Comparison of ENCODE assay signal across 13 cellular contexts in the genomic region with DNA sequence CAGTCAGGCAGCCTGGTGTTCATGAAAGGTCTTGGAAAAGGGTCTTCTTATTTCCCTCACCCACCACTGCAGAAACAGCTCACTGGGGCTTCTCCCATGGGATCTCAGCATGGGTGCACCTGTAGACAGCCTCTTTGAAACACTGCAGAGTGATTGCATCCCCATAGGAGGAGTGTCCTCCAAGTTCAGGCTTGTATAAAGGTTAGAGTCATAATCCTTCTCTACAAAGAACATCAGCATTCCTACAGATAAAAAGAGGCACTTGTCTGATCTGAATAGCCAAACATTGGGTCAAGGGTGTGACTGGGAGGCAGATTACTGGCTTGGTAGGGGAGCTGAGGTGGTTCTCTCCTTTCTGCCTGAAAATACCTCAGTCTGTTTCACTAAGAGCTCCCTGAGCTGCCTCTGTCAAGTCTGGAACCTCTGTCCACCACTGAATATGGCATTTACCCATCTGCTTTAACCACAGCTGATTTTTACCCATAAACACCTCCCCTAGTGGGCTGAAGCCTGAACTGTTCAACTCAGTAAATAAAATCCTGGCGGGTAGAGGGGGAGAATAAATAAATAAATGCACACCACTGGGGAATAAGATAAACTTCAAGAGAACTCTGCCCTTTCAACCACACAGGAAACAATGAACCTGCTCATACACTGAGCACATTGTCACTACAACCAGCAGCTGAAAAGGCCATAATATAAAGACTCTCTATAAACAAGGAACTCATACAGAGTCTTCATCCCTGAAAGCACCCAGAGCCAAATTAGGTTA.
A peak's percentile ranks its signal among the peaks of the same experiment; 100 is the strongest.
DNase-seq lines count a peak whose midpoint lies in the region; ATAC-seq, FAIRE-seq and TF ChIP-seq lines count a peak whose summit lies in the region.
"Had no signal": no experiment of that assay in that cellular context is flagged by ENCODE, and none has a peak within 500 bp of the region (broad histone marks: within the 10 kb centered on the region; RNA-seq: fewer than 3 reads in every experiment).

No MANE protein-coding gene starts in this region.

- H3K4me3 Mint-ChIP-seq in neural crest cell: no peak overlapping the region
- H3K4me3 Mint-ChIP-seq: activated T-cell treated with anti-CD3 and anti-CD28 coated beads, Interleukin-2, amount 50 U/mL, for 72 hours had no signal

- H3K27me3 ChIP-seq in bronchial epithelial cell (ENCODE audit: control insufficient read depth, insufficient read depth, low read length): no peaks in the 10 kb centered on the region
- H3K27me3 ChIP-seq: SJCRH30, testis had no signal

- peak; percentile 90 for FAIRE-seq in bronchial epithelial cell (lab: Jason Lieb, UNC)

- H3K9me3 Mint-ChIP-seq in neural crest cell: peaks cover 9% of the 10 kb centered on the region

- H3K36me3 ChIP-seq in bronchial epithelial cell (ENCODE audit: control insufficient read depth, insufficient read depth, low read length): no peaks in the 10 kb centered on the region
- H3K36me3 ChIP-seq: SJCRH30 had no signal

- H3K36me3 Mint-ChIP-seq in neural crest cell (ENCODE audit: low read depth): peaks cover 2% of the 10 kb centered on the region

- DNase-seq in DMS53 (lab: John Stamatoyannopoulos, UW): peak; percentile 45
- DNase-seq in DMS53 treated with DMSO at 0.1 percent for 48 hours (lab: John Stamatoyannopoulos, UW; ENCODE audit: unreplicated experiment): no peak
- DNase-seq in bronchial epithelial cell (ENCODE audit: low read depth): peak; percentile 73
- DNase-seq in neural crest cell (ENCODE audit: low read depth, low spot score): no peak
- no peak for DNase-seq in NCI-H510A treated with DMSO at 0.1 percent for 48 hours (lab: John Stamatoyannopoulos, UW)
- no peak for DNase-seq in nucleus accumbens (lab: John Stamatoyannopoulos, UW)
- DNase-seq in posterior cingulate gyrus: no peak
- DNase-seq: activated T-cell treated with anti-CD3 and anti-CD28 coated beads, Interleukin-2, amount 50 U/mL, for 72 hours; KG1; testis had no signal

- peak; percentile 12 for TF ChIP-seq CTCF in bronchial epithelial cell (IDR thresholded peaks at IDR 0.05; ENCODE audit: insufficient read depth, low read length, severe bottlenecking)
- TF ChIP-seq CTCF in neural crest cell (conservative IDR thresholded peaks at IDR 0.05): peak; percentile 28

- peaks cover 6% of the 10 kb centered on the region for H3K4me1 Mint-ChIP-seq in neural crest cell

- peak; percentile 52 for ATAC-seq in HG03354 (IDR thresholded peaks at IDR 0.05; ENCODE audit: poor library complexity, severe bottlenecking, unreplicated experiment)
- ATAC-seq: activated CD4-positive, CD25-positive, alpha-beta regulatory T cell treated with anti-CD3 and anti-CD28 coated beads, Interleukin-2, amount 50 U/mL, for 24 hours; activated T-cell treated with anti-CD3 and anti-CD28 coated beads, Interleukin-2, amount 50 U/mL, for 72 hours had no signal

- H3K27ac Mint-ChIP-seq in neural crest cell (ENCODE audit: unreplicated experiment): no peak overlapping the region
- H3K27ac Mint-ChIP-seq: activated T-cell treated with anti-CD3 and anti-CD28 coated beads, Interleukin-2, amount 50 U/mL, for 72 hours had no signal

- intact Hi-C loops in posterior cingulate gyrus (cut with DNase I): no loop called here

- no peak overlapping the region for H3K4me3 ChIP-seq in bronchial epithelial cell (ENCODE audit: low read depth, low read length)
- H3K4me3 ChIP-seq: SJCRH30, testis had no signal

- H3K27me3 Mint-ChIP-seq in neural crest cell (ENCODE audit: low read depth): peaks cover 6% of the 10 kb centered on the region

Comparison
In these comparisons a context has a peak if more than half of its experiments do, and no peak if none do; other contexts are left out.
1. DNase-seq: peak in DMS53 (single experiment) and bronchial epithelial cell (single experiment); none in DMS53 treated with DMSO at 0.1 percent for 48 hours (single experiment), neural crest cell (single experiment), NCI-H510A treated with DMSO at 0.1 percent for 48 hours (single experiment), nucleus accumbens (0 of 56) and posterior cingulate gyrus (0 of 10).